ENCODE assay signal across 8 cellular contexts in the genomic region with DNA sequence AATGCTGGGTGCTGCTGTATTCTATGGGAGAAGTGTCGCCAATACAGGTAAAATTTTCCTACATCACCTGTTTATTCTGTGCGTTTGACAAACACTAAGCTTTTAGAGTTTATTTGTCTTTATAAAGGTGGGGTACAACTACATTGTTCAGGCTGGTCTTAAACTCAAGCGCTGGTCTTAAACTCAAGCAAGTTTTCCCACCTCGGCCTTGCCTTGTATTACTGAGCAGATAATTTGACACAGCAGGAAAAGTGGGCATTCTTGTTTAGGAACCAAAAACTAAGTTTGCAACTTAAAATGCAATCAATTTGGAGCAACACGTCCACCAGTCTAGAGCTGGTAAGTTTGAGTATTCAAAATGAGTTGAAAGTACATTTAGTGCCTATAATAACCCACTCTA.
DNase-seq lines count a peak whose midpoint lies in the region; ATAC-seq and TF ChIP-seq lines count a peak whose summit lies in the region.
"Not testable (repeated sequence)": the region's sequence is repeated elsewhere in the genome, so short reads cannot be mapped to it uniquely, and the experiment has no call there.

No MANE protein-coding gene starts in this region.

- not testable (repeated sequence) for DNase-seq in SK-N-MC (ENCODE audit: low read depth, low spot score); activated naive CD8-positive, alpha-beta T cell treated with anti-CD3 and anti-CD28 coated beads for 36 hours; effector memory CD8-positive, alpha-beta T cell; natural killer cell; stimulated activated naive B cell treated with anti-CD40 and anti-IgM and Interleukin-4, amounts not matched to agents 10 μg/mL and 1 μg/mL and 100 μg/mL, for 72 hours

- peaks cover 0 to 30% (median 5%) of the 10 kb centered on the region in 11 experiments; a peak in 10 of 22 replicates for H3K27me3 ChIP-seq in BLaER1 treated with 17β-estradiol and CSF1 and Interleukin-3, amounts not matched to agents 10 nM and 100 nM
- H3K27me3 ChIP-seq in HUES6 (ENCODE audit: control insufficient read depth, insufficient read depth, low read length), result not testable (repeated sequence)

- not testable (repeated sequence) for H3K36me3 Mint-ChIP-seq in activated naive CD8-positive, alpha-beta T cell treated with anti-CD3 and anti-CD28 coated beads for 36 hours; natural killer cell
- H3K36me3 Mint-ChIP-seq in effector memory CD8-positive, alpha-beta T cell (ENCODE audit: insufficient read depth), result peaks cover 23% of the 10 kb centered on the region
- peaks cover 3 to 13% of the 10 kb centered on the region in 2 donors for H3K36me3 Mint-ChIP-seq in stimulated activated naive B cell treated with anti-CD40 and anti-IgM and Interleukin-4, amounts not matched to agents 10 μg/mL and 1 μg/mL and 100 μg/mL, for 72 hours

- H3K9ac ChIP-seq in BLaER1 treated with 17β-estradiol and CSF1 and Interleukin-3, amounts not matched to agents 10 nM and 100 nM, result peak overlapping the region; percentile 77 to 94 (median 88)
- H3K9ac ChIP-seq in HUES6 (ENCODE audit: low read length), result peak overlapping the region; percentile 90
- H3K9ac ChIP-seq in SK-N-MC (ENCODE audit: insufficient read length), result peak overlapping the region; percentile 73

- not testable (repeated sequence) for H3K9me3 ChIP-seq in BLaER1 treated with 17β-estradiol and CSF1 and Interleukin-3, amounts not matched to agents 10 nM and 100 nM (replicated peaks in 1 of 11); HUES6 (ENCODE audit: control insufficient read depth, insufficient read depth, low read depth, low read length); SK-N-MC (ENCODE audit: low read depth, low read length)

- not testable (repeated sequence) for TF ChIP-seq CTCF in natural killer cell (IDR thresholded peaks at IDR 0.05)

- peak overlapping the region; percentile 66 to 82 (median 74) for H3K4me3 ChIP-seq in BLaER1 treated with 17β-estradiol and CSF1 and Interleukin-3, amounts not matched to agents 10 nM and 100 nM
- peak overlapping the region; percentile 75 for H3K4me3 ChIP-seq in HUES6 (ENCODE audit: low read depth, low read length)
- peak overlapping the region; percentile 78 for H3K4me3 ChIP-seq in SK-N-MC
- H3K4me3 ChIP-seq in iPS-11a (ENCODE audit: low read depth, low read length), result peak overlapping the region; percentile 75

- peaks cover 32% of the 10 kb centered on the region for H3K4me1 Mint-ChIP-seq in activated naive CD8-positive, alpha-beta T cell treated with anti-CD3 and anti-CD28 coated beads for 36 hours
- peaks cover 26 to 40% of the 10 kb centered on the region in 2 donors for H3K4me1 Mint-ChIP-seq in effector memory CD8-positive, alpha-beta T cell (ENCODE audit: low read depth in 2 of 2)
- peaks cover 39 to 40% of the 10 kb centered on the region in 2 donors for H3K4me1 Mint-ChIP-seq in natural killer cell
- peaks cover 17 to 50% of the 10 kb centered on the region in 2 donors for H3K4me1 Mint-ChIP-seq in stimulated activated naive B cell treated with anti-CD40 and anti-IgM and Interleukin-4, amounts not matched to agents 10 μg/mL and 1 μg/mL and 100 μg/mL, for 72 hours

- peak overlapping the region; percentile 89 for H3K4me3 Mint-ChIP-seq in activated naive CD8-positive, alpha-beta T cell treated with anti-CD3 and anti-CD28 coated beads for 36 hours
- H3K4me3 Mint-ChIP-seq in effector memory CD8-positive, alpha-beta T cell, result peak overlapping the region; percentile 96 to 98
- H3K4me3 Mint-ChIP-seq in natural killer cell, result peak overlapping the region; percentile 98
- H3K4me3 Mint-ChIP-seq in stimulated activated naive B cell treated with anti-CD40 and anti-IgM and Interleukin-4, amounts not matched to agents 10 μg/mL and 1 μg/mL and 100 μg/mL, for 72 hours, result peak overlapping the region; percentile 93 to 94

- H3K27me3 Mint-ChIP-seq in activated naive CD8-positive, alpha-beta T cell treated with anti-CD3 and anti-CD28 coated beads for 36 hours; effector memory CD8-positive, alpha-beta T cell; natural killer cell (ENCODE audit: low read depth in 2 of 2); stimulated activated naive B cell treated with anti-CD40 and anti-IgM and Interleukin-4, amounts not matched to agents 10 μg/mL and 1 μg/mL and 100 μg/mL, for 72 hours: not testable (repeated sequence)

- not testable (repeated sequence) for ATAC-seq in effector memory CD8-positive, alpha-beta T cell (replicated peaks); natural killer cell; stimulated activated naive B cell treated with anti-CD40 and anti-IgM and Interleukin-4, amounts not matched to agents 10 μg/mL and 1 μg/mL and 100 μg/mL, for 72 hours (replicated peaks)

- peak overlapping the region; percentile 28 to 96 (median 90) for H3K27ac ChIP-seq in BLaER1 treated with 17β-estradiol and CSF1 and Interleukin-3, amounts not matched to agents 10 nM and 100 nM
- H3K27ac ChIP-seq in HUES6 (ENCODE audit: low read depth, low read length) (peak overlapping the region; percentile 39; the same call in 1 of the 2 replicates), SK-N-MC (peak overlapping the region; percentile 81)

- H3K36me3 ChIP-seq in BLaER1 treated with 17β-estradiol and CSF1 and Interleukin-3, amounts not matched to agents 10 nM and 100 nM; HUES6 (ENCODE audit: control insufficient read depth, insufficient read depth, low read length); SK-N-MC (ENCODE audit: insufficient read depth, low read length): not testable (repeated sequence)

- H3K4me1 ChIP-seq in BLaER1 treated with 17β-estradiol and CSF1 and Interleukin-3, amounts not matched to agents 10 nM and 100 nM, result peaks cover 23 to 40% (median 30%) of the 10 kb centered on the region in 10 experiments; a peak in 19 of 20 replicates
- not testable (repeated sequence) for H3K4me1 ChIP-seq in HUES6 (ENCODE audit: control insufficient read depth, insufficient read depth, low read length)

- peak overlapping the region; percentile 81 to 98 (median 85) for H3K4me2 ChIP-seq in BLaER1 treated with 17β-estradiol and CSF1 and Interleukin-3, amounts not matched to agents 10 nM and 100 nM

- not testable (repeated sequence) for H4K20me1 ChIP-seq in BLaER1 treated with 17β-estradiol and CSF1 and Interleukin-3, amounts not matched to agents 10 nM and 100 nM

- H3K27ac Mint-ChIP-seq in activated naive CD8-positive, alpha-beta T cell treated with anti-CD3 and anti-CD28 coated beads for 36 hours, result peak overlapping the region; percentile 100
- peak overlapping the region; percentile 93 to 94 for H3K27ac Mint-ChIP-seq in effector memory CD8-positive, alpha-beta T cell
- peak overlapping the region; percentile 96 to 97 for H3K27ac Mint-ChIP-seq in natural killer cell
- H3K27ac Mint-ChIP-seq in stimulated activated naive B cell treated with anti-CD40 and anti-IgM and Interleukin-4, amounts not matched to agents 10 μg/mL and 1 μg/mL and 100 μg/mL, for 72 hours, result peak overlapping the region; percentile 91

- H3K9me3 Mint-ChIP-seq in activated naive CD8-positive, alpha-beta T cell treated with anti-CD3 and anti-CD28 coated beads for 36 hours; effector memory CD8-positive, alpha-beta T cell; natural killer cell; stimulated activated naive B cell treated with anti-CD40 and anti-IgM and Interleukin-4, amounts not matched to agents 10 μg/mL and 1 μg/mL and 100 μg/mL, for 72 hours: not testable (repeated sequence)

- intact Hi-C loops in natural killer cell (cut with micrococcal nuclease), result not testable (repeated sequence)

Comparison
In these comparisons a context has a peak if more than half of its experiments do, and no peak if none do; other contexts are left out.
1. H3K27ac ChIP-seq: peak in every context shown above with its lines; median percentile 90 in BLaER1 treated with 17β-estradiol and CSF1 and Interleukin-3, amounts not matched to agents 10 nM and 100 nM; 81 in SK-N-MC; 39 in HUES6.